18 cellular contexts compared by ENCODE assay signal in the genomic region with DNA sequence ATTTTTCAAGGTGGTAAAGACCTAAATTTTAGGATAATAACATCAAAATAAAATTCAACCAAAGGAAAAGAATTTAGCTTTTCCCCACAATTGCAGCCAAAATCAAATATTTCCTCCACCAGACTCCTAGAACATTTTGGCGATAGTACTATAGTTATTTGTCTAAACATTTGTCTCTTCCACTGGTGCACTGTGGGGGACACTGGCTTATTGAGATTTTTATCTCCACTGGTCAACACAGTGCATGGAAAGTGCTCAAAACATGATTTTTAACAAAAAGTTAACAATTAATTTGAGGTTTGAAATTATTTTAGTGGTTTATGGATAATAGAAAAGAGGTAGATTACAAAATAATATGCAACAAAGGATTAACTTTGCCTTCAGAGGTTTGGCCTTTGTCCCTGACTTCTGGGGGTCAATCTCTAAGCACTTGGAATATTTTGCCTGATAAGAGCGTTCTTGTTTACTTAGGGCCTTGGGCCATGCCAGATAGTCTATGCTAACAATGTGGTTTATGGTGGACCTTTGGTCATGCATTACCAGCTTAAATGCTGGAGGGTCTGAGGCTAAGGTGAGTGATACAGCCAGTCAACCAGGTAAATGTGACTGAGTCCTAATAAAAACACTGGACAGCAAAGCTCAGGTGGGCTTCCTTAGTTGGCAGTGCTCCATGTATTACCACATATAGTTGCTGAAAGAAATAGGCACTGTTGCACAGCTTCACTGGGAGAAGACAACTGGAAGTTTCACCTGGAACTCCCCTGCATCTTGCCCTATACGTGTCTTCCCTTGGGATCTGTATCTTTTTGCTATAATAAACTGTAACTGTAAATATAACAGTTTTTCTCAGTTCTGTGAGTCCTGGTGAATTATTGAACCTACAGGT.
A peak's percentile ranks its signal among the peaks of the same experiment; 100 is the strongest.
DNase-seq lines count a peak whose midpoint lies in the region; ATAC-seq, FAIRE-seq and TF ChIP-seq lines count a peak whose summit lies in the region.
"Had no signal": no experiment of that assay in that cellular context is flagged by ENCODE, and none has a peak within 500 bp of the region (broad histone marks: within the 10 kb centered on the region; RNA-seq: fewer than 3 reads in every experiment).

No MANE protein-coding gene starts in this region.

- H3K4me1 Mint-ChIP-seq in Caco-2 (ENCODE audit: low read depth, unreplicated experiment) = peaks cover 12% of the 10 kb centered on the region

- no peak for TF ChIP-seq CTCF in Caco-2 (IDR thresholded peaks at IDR 0.05; ENCODE audit: insufficient read depth in 1 of 2, low read depth in 1 of 2, low read length in 1 of 2, severe bottlenecking in 1 of 2, unreplicated experiment in 1 of 2)
- no peak for TF ChIP-seq CTCF in K562 (IDR thresholded peaks at IDR 0.05 in 2 of 3, conservative IDR thresholded peaks at IDR 0.05 in 1 of 3; ENCODE audit: insufficient read depth in 2 of 3, low read depth in 1 of 3, low read length in 3 of 3)
- TF ChIP-seq CTCF in RWPE1 (conservative IDR thresholded peaks at IDR 0.05; ENCODE audit: low read depth) = no peak

- H3K36me3 ChIP-seq in Caco-2 (ENCODE audit: control insufficient read depth, insufficient read depth, low read length) (no peaks in the 10 kb centered on the region), K562 (ENCODE audit: control insufficient read depth, insufficient read depth, low read length) (no peaks in the 10 kb centered on the region), small intestine (ENCODE audit: control insufficient read depth in 2 of 2, insufficient read depth in 2 of 2, low read length in 2 of 2) (no peaks in the 10 kb centered on the region), GM23248 (ENCODE audit: low read depth) (no peaks in the 10 kb centered on the region)
- H3K36me3 ChIP-seq: HAP-1 had no signal

- POLR2A ChIA-PET in Caco-2 (lab: Charles Lee) = interaction anchor here (1.1 kb wide), 1 partner anchor 162 kb away, joined by 5 read pairs; no protein-coding TSS in a partner anchor
- POLR2A ChIA-PET in K562 (lab: Yijun Ruan, JAX) = no interaction called here
- POLR2A ChIA-PET in RWPE1 (lab: Yijun Ruan, JAX; ENCODE audit: low non-redundant PET) = no interaction called here

- peaks cover 19% of the 10 kb centered on the region for H3K4me1 ChIP-seq in Caco-2
- no peaks in the 10 kb centered on the region for H3K4me1 ChIP-seq in K562 (replicated peaks in 1 of 2; ENCODE audit: control insufficient read depth in 2 of 2, insufficient read depth in 2 of 2, low read length in 2 of 2)
- H3K4me1 ChIP-seq in small intestine (ENCODE audit: control insufficient read depth in 2 of 2, insufficient read depth in 1 of 2, low read depth in 1 of 2, low read length in 1 of 2) = peaks cover 0 to 1% of the 10 kb centered on the region in 2 donors
- no peaks in the 10 kb centered on the region for H3K4me1 ChIP-seq in GM23248 (ENCODE audit: insufficient read depth)
- H3K4me1 ChIP-seq: A549, HAP-1 had no signal

- no peaks in the 10 kb centered on the region for H3K9me2 ChIP-seq in GM23248 (ENCODE audit: insufficient read depth)

- BruUV-seq in Caco-2 (replicated peaks; lab: Mats Ljungman, UMichigan) = no TSS peak
- no TSS peak for BruUV-seq in K562 (replicated peaks; lab: Mats Ljungman, UMichigan)

- peaks cover 21% of the 10 kb centered on the region for H3K9me3 Mint-ChIP-seq in Caco-2 (ENCODE audit: unreplicated experiment)
- H3K9me3 Mint-ChIP-seq: CD4-positive, alpha-beta T cell had no signal

- H3K4me3 Mint-ChIP-seq in Caco-2 (ENCODE audit: unreplicated experiment) = no peak overlapping the region
- H3K4me3 Mint-ChIP-seq: CD4-positive, alpha-beta T cell had no signal

- no peaks in the 10 kb centered on the region for H3K27me3 ChIP-seq in Caco-2 (replicated peaks; ENCODE audit: control insufficient read depth, insufficient read depth, low read length)
- no peaks in the 10 kb centered on the region for H3K27me3 ChIP-seq in K562 (ENCODE audit: control insufficient read depth in 2 of 2, insufficient read depth in 2 of 2, low read length in 2 of 2)
- H3K27me3 ChIP-seq in small intestine (ENCODE audit: control insufficient read depth in 2 of 2, insufficient read depth in 2 of 2, low read length in 2 of 2) = no peaks in the 10 kb centered on the region
- 0 out of 2 replicates have a peak, but pooled peaks cover under 1% of the 10 kb centered on the region for H3K27me3 ChIP-seq in GM23248 (replicated peaks; ENCODE audit: insufficient read depth)

- FAIRE-seq in K562 (lab: Jason Lieb, UNC) (no peak), small intestine (lab: Jason Lieb, UNC) (no peak), GM19239 (lab: Jason Lieb, UNC) (no peak)
- FAIRE-seq: A549 had no signal

- TF ChIP-seq EP300 in K562 (IDR thresholded peaks at IDR 0.05; ENCODE audit: low read length) = no peak

- in situ Hi-C loops in K562 (cut with MboI) (no loop called here), GM23248 (cut with MboI) (no loop called here)

- H3K27ac ChIP-seq in K562 (ENCODE audit: extremely low read depth, low read depth, low read length) (no peak overlapping the region), small intestine (ENCODE audit: low read depth in 1 of 2, low read length in 1 of 2) (no peak overlapping the region), RWPE1 (no peak overlapping the region), GM23248 (no peak overlapping the region)
- H3K27ac ChIP-seq: 22Rv1, A549, C4-2B had no signal

- peak; percentile 59 to 70 for DNase-seq in Caco-2
- DNase-seq in K562 (ENCODE audit: extremely low read depth in 1 of 4, low spot score in 3 of 4) = no peak
- peak; percentile 63 for DNase-seq in left lobe of liver (ENCODE audit: low spot score)
- DNase-seq in small intestine = peak; percentile 19
- DNase-seq in RWPE1 (ENCODE audit: low spot score) = no peak
- no peak for DNase-seq in GM23248
- DNase-seq in GM19239 (ENCODE audit: insufficient read length, low spot score) = no peak
- DNase-seq: AML-193; CD4-positive, alpha-beta T cell; DMS153; DMS79; GF-D8; IMR-90; KBM-7 had no signal

- no peak overlapping the region for H3K4me2 ChIP-seq in K562 (ENCODE audit: insufficient read depth, low read length)
- H3K4me2 ChIP-seq in GM23248 (ENCODE audit: unreplicated experiment) = no peak overlapping the region
- H3K4me2 ChIP-seq: A549 had no signal

- no peak for ATAC-seq in K562
- ATAC-seq in left lobe of liver = peak; percentile 93
- ATAC-seq: A549 had no signal

- H2AFZ ChIP-seq in K562 (ENCODE audit: low read depth, low read length) (no peak overlapping the region), GM23248 (no peak overlapping the region)

- no peaks in the 10 kb centered on the region for H3K36me3 Mint-ChIP-seq in Caco-2 (ENCODE audit: insufficient read depth, unreplicated experiment)

- 0% methylated on average over 3 of the region's 3 CpGs for WGBS in K562 (ENCODE audit: insufficient coverage, low coverage, missing lambda C conversion rate)
- WGBS in small intestine, 3 donors = 60 to 73% (median 63%) methylated on average over 3 of the region's 3 CpGs
- 28 to 37% methylated on average over 3 of the region's 3 CpGs for WGBS in GM23248 (ENCODE audit: low coverage in 1 of 2, low lambda C conversion rate in 2 of 2, missing lambda C conversion rate in 2 of 2), 2 experiments

- H3K9ac ChIP-seq in K562 (ENCODE audit: insufficient read depth in 1 of 2, low read depth in 2 of 2, low read length in 2 of 2) (no peak overlapping the region), GM23248 (no peak overlapping the region)

- H3K27ac Mint-ChIP-seq in Caco-2 (ENCODE audit: unreplicated experiment) = no peak overlapping the region
- H3K27ac Mint-ChIP-seq: CD4-positive, alpha-beta T cell had no signal

- intact Hi-C loops in Caco-2 (cut with micrococcal nuclease; ENCODE audit: unreplicated experiment) (no loop called here), K562 (cut with micrococcal nuclease) (no loop called here)

- H3F3A ChIP-seq in GM23248 (ENCODE audit: insufficient read depth) = no peaks in the 10 kb centered on the region

- no peaks in the 10 kb centered on the region for H4K20me1 ChIP-seq in K562 (replicated peaks; ENCODE audit: control insufficient read depth, insufficient read depth, low read length)
- no peaks in the 10 kb centered on the region for H4K20me1 ChIP-seq in GM23248 (ENCODE audit: insufficient read depth)

- H3K9me3 ChIP-seq in Caco-2 (peaks cover 13% of the 10 kb centered on the region), K562 (replicated peaks; ENCODE audit: control insufficient read depth, insufficient read depth, low read depth, low read length) (no peaks in the 10 kb centered on the region), small intestine (ENCODE audit: control insufficient read depth, low read depth) (no peaks in the 10 kb centered on the region), GM23248 (ENCODE audit: low read depth) (no peaks in the 10 kb centered on the region)
- H3K9me3 ChIP-seq: A549, HAP-1 had no signal

- no peaks in the 10 kb centered on the region for H3K9me1 ChIP-seq in K562 (ENCODE audit: control insufficient read depth, insufficient read depth, low read length)

- no peak for TF ChIP-seq RAD21 in K562 (CRISPR knock-in tag; conservative IDR thresholded peaks at IDR 0.05 in 1 of 2, IDR thresholded peaks at IDR 0.05 in 1 of 2)

- H3K27me3 Mint-ChIP-seq in Caco-2 (ENCODE audit: insufficient read depth, unreplicated experiment) = no peaks in the 10 kb centered on the region

- no peak for TF ChIP-seq POLR2A in K562 (conservative IDR thresholded peaks at IDR 0.05)

- H3K79me2 ChIP-seq in K562 (ENCODE audit: control insufficient read depth, insufficient read depth, low read length) = no peaks in the 10 kb centered on the region
- H3K79me2 ChIP-seq in GM23248 (ENCODE audit: insufficient read depth) = no peaks in the 10 kb centered on the region

- H3K4me3 ChIP-seq in Caco-2 (ENCODE audit: low read depth, low read length) = no peak overlapping the region
- no peak overlapping the region for H3K4me3 ChIP-seq in K562
- H3K4me3 ChIP-seq in small intestine (ENCODE audit: low read depth in 1 of 2, low read length in 2 of 2) = no peak overlapping the region
- no peak overlapping the region for H3K4me3 ChIP-seq in GM23248
- H3K4me3 ChIP-seq: A549, HAP-1 had no signal

- CTCF ChIA-PET in Caco-2 (lab: Charles Lee) = interaction anchor here (0.5 kb wide), 1 partner anchor 57 kb away, joined by 7 read pairs; no protein-coding TSS in a partner anchor
- CTCF ChIA-PET in K562 (lab: Yijun Ruan, JAX; ENCODE audit: low intra/inter-chr PET ratio) = no interaction called here
- CTCF ChIA-PET in RWPE1 (lab: Yijun Ruan, JAX) = no interaction called here

TF ChIP-seq in K562, 482 proteins besides CTCF, POLR2A, EP300 and RAD21 (continues in another document):
- no peak for TF ChIP-seq NR4A1 (CRISPR knock-in tag; IDR thresholded peaks at IDR 0.05)
- TF ChIP-seq NR4A1 (tag; IDR thresholded peaks at IDR 0.05) = no peak
- no peak for TF ChIP-seq ZNF217 (CRISPR knock-in tag; IDR thresholded peaks at IDR 0.05)
- TF ChIP-seq TAL1 (IDR thresholded peaks at IDR 0.05) = 0 out of 2 replicates have a peak, but pooled peaks have one; percentile 9

Comparison
In these comparisons a context has a peak if more than half of its experiments do, and no peak if none do; other contexts are left out.
1. DNase-seq: peak in Caco-2 (2 of 2), left lobe of liver (single experiment) and small intestine (single experiment); none in K562 (0 of 4), RWPE1 (single experiment), GM23248 (single experiment) and GM19239 (single experiment).